Comparison of ENCODE assay signal across 13 cellular contexts in the genomic region with DNA sequence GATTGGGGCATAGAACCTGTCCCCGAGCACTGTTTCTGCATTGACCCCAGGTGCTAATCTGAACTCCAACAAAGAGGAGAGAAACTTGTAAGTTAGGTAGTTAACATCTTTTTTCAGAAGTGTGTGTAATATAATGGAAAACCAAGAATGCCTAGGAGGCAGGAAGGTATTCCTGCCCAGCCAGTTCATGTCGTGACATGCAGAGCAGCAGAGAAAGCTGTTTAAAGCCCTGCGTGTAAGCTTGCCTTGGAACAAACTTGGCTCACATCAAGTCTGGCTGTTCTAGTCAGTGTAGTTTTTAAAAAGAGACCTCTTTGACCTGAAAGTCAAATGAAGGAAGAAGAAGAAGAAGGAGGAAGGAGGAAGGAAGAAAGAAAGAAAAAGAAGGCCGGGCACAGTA. TPM values are rescaled to one million over a fixed set of nuclear protein-coding genes. Genes with fewer than 3 reads are reported as not detected.
A peak's percentile ranks its signal among the peaks of the same experiment; 100 is the strongest.
DNase-seq lines count a peak whose midpoint lies in the region; ATAC-seq and TF ChIP-seq lines count a peak whose summit lies in the region.
"Had no signal": no experiment of that assay in that cellular context is flagged by ENCODE, and none has a peak within 500 bp of the region (broad histone marks: within the 10 kb centered on the region; RNA-seq: fewer than 3 reads in every experiment).

No MANE protein-coding gene starts in this region.

- H3K9me3 ChIP-seq in upper lobe of right lung (no peaks in the 10 kb centered on the region), mucosa of descending colon (no peaks in the 10 kb centered on the region)
- H3K9me3 ChIP-seq: adrenal gland had no signal

- H3K36me3 ChIP-seq in upper lobe of right lung (no peaks in the 10 kb centered on the region), mucosa of descending colon (ENCODE audit: low read depth) (no peaks in the 10 kb centered on the region)
- H3K36me3 ChIP-seq: adrenal gland had no signal

- H3K9me3 Mint-ChIP-seq in activated naive CD8-positive, alpha-beta T cell (ENCODE audit: low read depth) = no peaks in the 10 kb centered on the region
- H3K9me3 Mint-ChIP-seq in activated naive CD8-positive, alpha-beta T cell treated with anti-CD3 and anti-CD28 coated beads, Interleukin-2, amount 50 U/mL, for 24 hours = no peaks in the 10 kb centered on the region
- H3K9me3 Mint-ChIP-seq in endothelial cell (ENCODE audit: unreplicated experiment) (no peaks in the 10 kb centered on the region), nephron progenitor cell (no peaks in the 10 kb centered on the region)
- no peaks in the 10 kb centered on the region for H3K9me3 Mint-ChIP-seq in activated T-helper 1 cell treated with anti-CD3 and anti-CD28 coated beads, Interleukin-12 subunit alpha, Interleukin-12 subunit beta, Interleukin-2, Interleukin-4 antibody, amounts not matched to agents 30 ng/mL and 10 ng/mL and 1 ng/mL, durations not matched to agents 14 hours and 24 hours and 36 hours
- H3K9me3 Mint-ChIP-seq: T-helper 1 cell treated with Interleukin-12 subunit alpha and Interleukin-12 subunit beta and Interleukin-4 antibody, amounts not matched to agents 30 μg/mL and 1 μg/mL, for 36 hours had no signal

- H3K27me3 ChIP-seq in upper lobe of right lung = no peaks in the 10 kb centered on the region
- H3K27me3 ChIP-seq: adrenal gland had no signal

- intact Hi-C loops in upper lobe of right lung (cut with DNase I) (no loop called here), mucosa of descending colon (cut with DNase I, micrococcal nuclease) (loop anchor here in 1 of 2 donors (10.0 kb wide), 1 partner anchor 84 kb away; no protein-coding TSS in a partner anchor)
- intact Hi-C loops in activated T-helper 1 cell treated with anti-CD3 and anti-CD28 coated beads, Interleukin-12 subunit alpha, Interleukin-12 subunit beta, Interleukin-2, Interleukin-4 antibody, amounts not matched to agents 30 ng/mL and 10 ng/mL and 1 ng/mL, durations not matched to agents 14 hours and 24 hours and 36 hours (cut with micrococcal nuclease) = loop anchor here (5.0 kb wide), 2 partner anchors 551 to 1244 kb away; a partner anchor contains a TSS

- no peak for DNase-seq in activated naive CD8-positive, alpha-beta T cell treated with anti-CD3 and anti-CD28 coated beads, Interleukin-2, amount 50 U/mL, for 24 hours
- no peak for DNase-seq in endothelial cell (ENCODE audit: low spot score)
- no peak for DNase-seq in nephron progenitor cell
- no peak for DNase-seq in upper lobe of right lung
- no peak for DNase-seq in dermis blood vessel endothelial cell
- no peak for DNase-seq in activated T-helper 1 cell treated with anti-CD3 and anti-CD28 coated beads, Interleukin-12 subunit alpha, Interleukin-12 subunit beta, Interleukin-2, Interleukin-4 antibody, amounts not matched to agents 30 ng/mL and 10 ng/mL and 1 ng/mL, durations not matched to agents 14 hours and 24 hours and 36 hours (ENCODE audit: low spot score)
- DNase-seq in mucosa of descending colon = no peak
- DNase-seq: activated CD8-positive, alpha-beta memory T cell treated with anti-CD3 and anti-CD28 coated beads, Interleukin-2, amount 10 ng/mL, durations not matched to agents 7 days and 5 days; head of caudate nucleus; small intestine had no signal

- no peaks in the 10 kb centered on the region for H3K27me3 Mint-ChIP-seq in activated naive CD8-positive, alpha-beta T cell
- peaks cover 2% of the 10 kb centered on the region for H3K27me3 Mint-ChIP-seq in activated naive CD8-positive, alpha-beta T cell treated with anti-CD3 and anti-CD28 coated beads, Interleukin-2, amount 50 U/mL, for 24 hours
- H3K27me3 Mint-ChIP-seq in endothelial cell (ENCODE audit: unreplicated experiment) = peaks cover 16% of the 10 kb centered on the region
- peaks cover 8% of the 10 kb centered on the region for H3K27me3 Mint-ChIP-seq in nephron progenitor cell (ENCODE audit: low read depth, poor library complexity)
- peaks cover 9% of the 10 kb centered on the region for H3K27me3 Mint-ChIP-seq in activated T-helper 1 cell treated with anti-CD3 and anti-CD28 coated beads, Interleukin-12 subunit alpha, Interleukin-12 subunit beta, Interleukin-2, Interleukin-4 antibody, amounts not matched to agents 30 ng/mL and 10 ng/mL and 1 ng/mL, durations not matched to agents 14 hours and 24 hours and 36 hours (ENCODE audit: insufficient read depth)

- no peak for TF ChIP-seq CTCF in endothelial cell (IDR thresholded peaks at IDR 0.05; ENCODE audit: unreplicated experiment)
- no peak for TF ChIP-seq CTCF in nephron progenitor cell (IDR thresholded peaks at IDR 0.05)
- no peak for TF ChIP-seq CTCF in upper lobe of right lung (IDR thresholded peaks at IDR 0.05)
- TF ChIP-seq CTCF in mucosa of descending colon (IDR thresholded peaks at IDR 0.05) = no peak

- H3K36me3 Mint-ChIP-seq in activated naive CD8-positive, alpha-beta T cell = peaks cover 2% of the 10 kb centered on the region
- H3K36me3 Mint-ChIP-seq in activated naive CD8-positive, alpha-beta T cell treated with anti-CD3 and anti-CD28 coated beads, Interleukin-2, amount 50 U/mL, for 24 hours (ENCODE audit: low read depth) = peaks cover 18% of the 10 kb centered on the region
- H3K36me3 Mint-ChIP-seq in endothelial cell (ENCODE audit: low read depth, unreplicated experiment) (no peaks in the 10 kb centered on the region), nephron progenitor cell (ENCODE audit: low read depth) (peaks cover under 1% of the 10 kb centered on the region)
- H3K36me3 Mint-ChIP-seq in activated T-helper 1 cell treated with anti-CD3 and anti-CD28 coated beads, Interleukin-12 subunit alpha, Interleukin-12 subunit beta, Interleukin-2, Interleukin-4 antibody, amounts not matched to agents 30 ng/mL and 10 ng/mL and 1 ng/mL, durations not matched to agents 14 hours and 24 hours and 36 hours (ENCODE audit: low read depth) = peaks cover 12% of the 10 kb centered on the region

- H3K4me3 Mint-ChIP-seq in activated naive CD8-positive, alpha-beta T cell = peak overlapping the region; percentile 2
- no peak overlapping the region for H3K4me3 Mint-ChIP-seq in activated naive CD8-positive, alpha-beta T cell treated with anti-CD3 and anti-CD28 coated beads, Interleukin-2, amount 50 U/mL, for 24 hours
- H3K4me3 Mint-ChIP-seq in endothelial cell (ENCODE audit: unreplicated experiment) (no peak overlapping the region), nephron progenitor cell (no peak overlapping the region)
- no peak overlapping the region for H3K4me3 Mint-ChIP-seq in activated T-helper 1 cell treated with anti-CD3 and anti-CD28 coated beads, Interleukin-12 subunit alpha, Interleukin-12 subunit beta, Interleukin-2, Interleukin-4 antibody, amounts not matched to agents 30 ng/mL and 10 ng/mL and 1 ng/mL, durations not matched to agents 14 hours and 24 hours and 36 hours

- H3K27ac ChIP-seq in upper lobe of right lung = peak overlapping the region; percentile 99

- no peak for ATAC-seq in activated naive CD8-positive, alpha-beta T cell treated with anti-CD3 and anti-CD28 coated beads, Interleukin-2, amount 50 U/mL, for 24 hours
- ATAC-seq in upper lobe of right lung = no peak
- no peak for ATAC-seq in mucosa of descending colon
- ATAC-seq: activated CD8-positive, alpha-beta memory T cell treated with anti-CD3 and anti-CD28 coated beads, Interleukin-2, amount 10 ng/mL, durations not matched to agents 7 days and 5 days had no signal

- peaks cover 20% of the 10 kb centered on the region for H3K4me1 Mint-ChIP-seq in activated naive CD8-positive, alpha-beta T cell (ENCODE audit: low read depth)
- H3K4me1 Mint-ChIP-seq in activated naive CD8-positive, alpha-beta T cell treated with anti-CD3 and anti-CD28 coated beads, Interleukin-2, amount 50 U/mL, for 24 hours = peaks cover 22% of the 10 kb centered on the region
- H3K4me1 Mint-ChIP-seq in endothelial cell (ENCODE audit: unreplicated experiment) (peaks cover 33% of the 10 kb centered on the region), nephron progenitor cell (peaks cover 49% of the 10 kb centered on the region)
- H3K4me1 Mint-ChIP-seq in activated T-helper 1 cell treated with anti-CD3 and anti-CD28 coated beads, Interleukin-12 subunit alpha, Interleukin-12 subunit beta, Interleukin-2, Interleukin-4 antibody, amounts not matched to agents 30 ng/mL and 10 ng/mL and 1 ng/mL, durations not matched to agents 14 hours and 24 hours and 36 hours (ENCODE audit: low read depth) = peaks cover 21% of the 10 kb centered on the region

- H3K27ac Mint-ChIP-seq in activated naive CD8-positive, alpha-beta T cell = no peak overlapping the region
- H3K27ac Mint-ChIP-seq in activated naive CD8-positive, alpha-beta T cell treated with anti-CD3 and anti-CD28 coated beads, Interleukin-2, amount 50 U/mL, for 24 hours = no peak overlapping the region
- H3K27ac Mint-ChIP-seq in endothelial cell (ENCODE audit: unreplicated experiment) = peak overlapping the region; percentile 84
- peak overlapping the region; percentile 2 for H3K27ac Mint-ChIP-seq in nephron progenitor cell
- H3K27ac Mint-ChIP-seq in activated T-helper 1 cell treated with anti-CD3 and anti-CD28 coated beads, Interleukin-12 subunit alpha, Interleukin-12 subunit beta, Interleukin-2, Interleukin-4 antibody, amounts not matched to agents 30 ng/mL and 10 ng/mL and 1 ng/mL, durations not matched to agents 14 hours and 24 hours and 36 hours = no peak overlapping the region
- H3K27ac Mint-ChIP-seq: activated CD8-positive, alpha-beta memory T cell treated with anti-CD3 and anti-CD28 coated beads, Interleukin-2, amount 10 ng/mL, durations not matched to agents 7 days and 5 days had no signal

- H3K4me3 ChIP-seq in upper lobe of right lung (no peak overlapping the region), mucosa of descending colon (no peak overlapping the region)
- H3K4me3 ChIP-seq: adrenal gland had no signal

- H3K4me1 ChIP-seq in upper lobe of right lung (peaks cover 39% of the 10 kb centered on the region), mucosa of descending colon (ENCODE audit: low read depth) (peaks cover 6% of the 10 kb centered on the region)

RNA-seq across cellular contexts. Expression of a gene that starts 2.1 kb away (rescaled TPM):
- 70.0 TPM for total RNA-seq in endothelial cell (ENCODE audit: unreplicated experiment)
- 51.3 TPM for total RNA-seq in upper lobe of right lung
- 73.2 and 94.7 TPM in 2 replicates for total RNA-seq in dermis blood vessel endothelial cell
- total RNA-seq in activated T-helper 1 cell treated with anti-CD3 and anti-CD28 coated beads, Interleukin-12 subunit alpha, Interleukin-12 subunit beta, Interleukin-2, Interleukin-4 antibody, amounts not matched to agents 30 ng/mL and 10 ng/mL and 1 ng/mL, durations not matched to agents 14 hours and 24 hours and 36 hours = 52.7 and 56.3 TPM in 2 replicates
- 10 to 100 TPM; 69.0 to 95.5 (median 92.2) TPM for total RNA-seq in mucosa of descending colon

Comparison
In these comparisons a context has a peak if more than half of its experiments do, and no peak if none do; other contexts are left out.
1. H3K27ac Mint-ChIP-seq: peak in endothelial cell (single experiment) and nephron progenitor cell (single experiment); none in activated naive CD8-positive, alpha-beta T cell (single experiment), activated naive CD8-positive, alpha-beta T cell treated with anti-CD3 and anti-CD28 coated beads, Interleukin-2, amount 50 U/mL, for 24 hours (single experiment) and activated T-helper 1 cell treated with anti-CD3 and anti-CD28 coated beads, Interleukin-12 subunit alpha, Interleukin-12 subunit beta, Interleukin-2, Interleukin-4 antibody, amounts not matched to agents 30 ng/mL and 10 ng/mL and 1 ng/mL, durations not matched to agents 14 hours and 24 hours and 36 hours (single experiment).